ENCODE assay signal across 10 cellular contexts in the genomic region with DNA sequence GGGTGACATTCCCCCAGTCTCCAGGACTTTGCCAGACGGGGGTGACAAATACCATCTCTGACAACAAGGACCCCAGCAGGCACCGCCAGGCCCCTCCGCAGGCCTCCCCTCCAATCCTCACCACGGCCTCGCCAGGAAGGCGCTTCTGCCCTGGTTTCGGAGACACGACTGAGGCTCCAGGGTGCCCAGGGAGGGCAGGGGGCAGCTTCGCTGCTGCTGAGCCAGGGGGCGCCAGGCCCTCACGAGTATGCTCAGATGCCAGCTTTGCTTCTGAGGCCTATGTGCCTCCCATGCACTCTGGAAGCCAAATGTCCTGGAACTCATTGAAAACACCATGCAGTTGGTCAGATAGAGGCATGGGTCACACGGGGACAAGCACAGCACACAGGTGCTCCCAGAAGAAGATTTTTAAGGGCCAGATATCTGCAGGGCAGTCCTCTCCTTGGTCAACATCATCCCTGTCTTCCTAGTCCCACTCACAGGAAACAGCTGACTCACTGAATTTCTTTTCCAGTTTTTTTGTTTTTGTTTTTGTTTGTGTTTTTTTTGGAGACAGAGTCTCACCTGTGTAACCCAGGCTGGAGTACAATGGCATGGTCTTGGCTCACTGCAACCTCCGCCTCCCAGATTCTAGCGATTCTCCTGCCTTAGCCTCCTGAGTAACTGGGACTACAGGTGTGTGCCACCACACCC. TPM values are rescaled to one million over a fixed set of nuclear protein-coding genes. Genes with fewer than 3 reads are reported as not detected.
A peak's percentile ranks its signal among the peaks of the same experiment; 100 is the strongest.
DNase-seq lines count a peak whose midpoint lies in the region; ATAC-seq, FAIRE-seq and TF ChIP-seq lines count a peak whose summit lies in the region.
"Had no signal": no experiment of that assay in that cellular context is flagged by ENCODE, and none has a peak within 500 bp of the region (broad histone marks: within the 10 kb centered on the region; RNA-seq: fewer than 3 reads in every experiment).

No MANE protein-coding gene starts in this region.

- FAIRE-seq in HepG2 (lab: Jason Lieb, UNC) = no peak
- FAIRE-seq: GM12891 had no signal

- intact Hi-C loops in HepG2 (cut with micrococcal nuclease; ENCODE audit: unreplicated experiment) (no loop called here), uterus (cut with DNase I; ENCODE audit: low total_unique reads) (no loop called here)

- peak overlapping the region in 6 of 11 experiments; percentile 15 to 51 (median 32); a peak in 7 of 22 replicates for H3K27ac ChIP-seq in BLaER1 treated with 17β-estradiol and CSF1 and Interleukin-3, amounts not matched to agents 10 nM and 100 nM
- H3K27ac ChIP-seq in GM23338 (ENCODE audit: low read depth) (peak overlapping the region; percentile 70; the same call in 1 of the 2 replicates), HepG2 (ENCODE audit: extremely low read length, insufficient read depth, low read length) (no peak overlapping the region), uterus (no peak overlapping the region), RWPE1 (no peak overlapping the region)

- POLR2A ChIA-PET in HepG2 (lab: Yijun Ruan, JAX) (interaction anchor here (0.8 kb wide), 1 partner anchor 31 kb away, joined by 3 read pairs; no protein-coding TSS in a partner anchor), RWPE1 (lab: Yijun Ruan, JAX; ENCODE audit: low non-redundant PET) (no interaction called here)

- H3K9me3 ChIP-seq in BLaER1 treated with 17β-estradiol and CSF1 and Interleukin-3, amounts not matched to agents 10 nM and 100 nM (replicated peaks in 1 of 11) = no peaks in the 10 kb centered on the region
- H3K9me3 ChIP-seq in HepG2 (ENCODE audit: low read length) (no peaks in the 10 kb centered on the region), uterus (no peaks in the 10 kb centered on the region)

- TF ChIP-seq RAD21 in HepG2 (CRISPR knock-in tag; IDR thresholded peaks at IDR 0.05) = peak; percentile 81

- WGBS in HepG2 (ENCODE audit: low lambda C conversion rate) = 82% methylated on average over 12 of the region's 14 CpGs

- TF ChIP-seq EP300 in HepG2 (IDR thresholded peaks at IDR 0.05; ENCODE audit: low read depth in 2 of 2, low read length in 2 of 2) = no peak
- TF ChIP-seq EP300 in HepG2 (CRISPR knock-in tag; IDR thresholded peaks at IDR 0.05; ENCODE audit: borderline replicate concordance) = no peak

- ATAC-seq in GM23338 (peak; percentile 83), HepG2 (peak; percentile 82)
- peak; percentile 37 to 70 for ATAC-seq in activated T-cell treated with anti-CD3 and anti-CD28 coated beads, Interleukin-2, amount 50 U/mL, for 4 hours

- no peak overlapping the region for H3K4me3 ChIP-seq in BLaER1 treated with 17β-estradiol and CSF1 and Interleukin-3, amounts not matched to agents 10 nM and 100 nM
- no peak overlapping the region for H3K4me3 ChIP-seq in GM23338
- no peak overlapping the region for H3K4me3 ChIP-seq in HepG2 (replicated peaks in 1 of 3; ENCODE audit: insufficient read depth in 1 of 3, low read depth in 2 of 3, low read length in 3 of 3)
- no peak overlapping the region for H3K4me3 ChIP-seq in uterus

- peak overlapping the region in 3 of 11 experiments; percentile 6 to 15 (median 8); a peak in 4 of 22 replicates for H3K9ac ChIP-seq in BLaER1 treated with 17β-estradiol and CSF1 and Interleukin-3, amounts not matched to agents 10 nM and 100 nM
- no peak overlapping the region for H3K9ac ChIP-seq in HepG2 (ENCODE audit: insufficient read depth, low read depth, low read length)

- in situ Hi-C loops in HepG2 (cut with HindIII; ENCODE audit: extremely low pct_ligation_motif_present, low pct_unique_long_range_greater_than_20kb) = no loop called here

- TF ChIP-seq POLR2A in HepG2 (IDR thresholded peaks at IDR 0.05; ENCODE audit: insufficient read depth in 1 of 2, low read depth in 2 of 2, low read length in 2 of 2) (no peak), uterus (IDR thresholded peaks at IDR 0.05) (no peak)

- CTCF ChIA-PET in HepG2 (lab: Yijun Ruan, JAX; ENCODE audit: low intra/inter-chr PET ratio, low total read pairs) = interaction anchor here (0.8 to 1.6 kb wide), 3 partner anchors 28 to 33 kb away, joined by 3 to 9 read pairs (median 3); no protein-coding TSS in a partner anchor
- CTCF ChIA-PET in RWPE1 (lab: Yijun Ruan, JAX) = interaction anchor here (1.1 kb wide), 1 partner anchor 17 kb away, joined by 3 read pairs; no protein-coding TSS in a partner anchor

- H3K4me3 Mint-ChIP-seq in GM23338 = no peak overlapping the region
- no peak overlapping the region for H3K4me3 Mint-ChIP-seq in activated T-cell treated with anti-CD3 and anti-CD28 coated beads, Interleukin-2, amount 50 U/mL, for 4 hours
- H3K4me3 Mint-ChIP-seq in immature natural killer cell = no peak overlapping the region

- H3K4me2 ChIP-seq in BLaER1 treated with 17β-estradiol and CSF1 and Interleukin-3, amounts not matched to agents 10 nM and 100 nM = peak overlapping the region in 6 of 11 experiments; percentile 3 to 52 (median 44); a peak in 10 of 22 replicates
- H3K4me2 ChIP-seq in GM23338 (no peak overlapping the region), HepG2 (ENCODE audit: low read depth, low read length) (no peak overlapping the region)

- TF ChIP-seq CTCF in GM23338 (conservative IDR thresholded peaks at IDR 0.05; ENCODE audit: low read depth in 2 of 2) (peak; percentile 67 to 76), HepG2 (CRISPR knock-in tag; IDR thresholded peaks at IDR 0.05) (peak; percentile 73), uterus (IDR thresholded peaks at IDR 0.05) (no peak), RWPE1 (conservative IDR thresholded peaks at IDR 0.05; ENCODE audit: low read depth) (no peak)

- H3K27me3 ChIP-seq in BLaER1 treated with 17β-estradiol and CSF1 and Interleukin-3, amounts not matched to agents 10 nM and 100 nM = no peaks in the 10 kb centered on the region
- no peaks in the 10 kb centered on the region for H3K27me3 ChIP-seq in GM23338 (ENCODE audit: insufficient read depth)
- no peaks in the 10 kb centered on the region; a peak in 1 of 5 replicates for H3K27me3 ChIP-seq in HepG2 (ENCODE audit: control insufficient read depth in 1 of 2, insufficient read depth in 2 of 2, low read length in 2 of 2)
- no peaks in the 10 kb centered on the region for H3K27me3 ChIP-seq in uterus

- H3K79me2 ChIP-seq in GM23338 (replicated peaks; ENCODE audit: insufficient read depth) (peaks cover 25% of the 10 kb centered on the region), HepG2 (ENCODE audit: insufficient read depth, low read length) (peaks cover 5% of the 10 kb centered on the region)

- H2AFZ ChIP-seq in GM23338 (no peak overlapping the region), HepG2 (ENCODE audit: low read length) (no peak overlapping the region)

- no peaks in the 10 kb centered on the region for H3K4me1 Mint-ChIP-seq in GM23338
- H3K4me1 Mint-ChIP-seq in activated T-cell treated with anti-CD3 and anti-CD28 coated beads, Interleukin-2, amount 50 U/mL, for 4 hours (ENCODE audit: low read depth) = peaks cover 3% of the 10 kb centered on the region
- peaks cover 20 to 41% of the 10 kb centered on the region in 2 donors for H3K4me1 Mint-ChIP-seq in immature natural killer cell

- 0 out of 2 replicates have a peak overlapping the region, but pooled peaks have one; percentile 57 for H3K27ac Mint-ChIP-seq in GM23338
- H3K27ac Mint-ChIP-seq in immature natural killer cell = peak overlapping the region in 3 of 6 donors; percentile 17 to 74 (median 28)

- no TSS peak for BruUV-seq in HepG2 (replicated peaks; lab: Mats Ljungman, UMichigan)

- H4K20me1 ChIP-seq in BLaER1 treated with 17β-estradiol and CSF1 and Interleukin-3, amounts not matched to agents 10 nM and 100 nM = peaks cover 46 to 100% (median 97%) of the 10 kb centered on the region in 11 experiments
- H4K20me1 ChIP-seq in GM23338 (replicated peaks; ENCODE audit: insufficient read depth) (no peaks in the 10 kb centered on the region), HepG2 (ENCODE audit: insufficient read depth, low read length) (no peaks in the 10 kb centered on the region)

- peak; percentile 76 for DNase-seq in GM23338 (ENCODE audit: low spot score)
- DNase-seq in activated T-cell treated with anti-CD3 and anti-CD28 coated beads, Interleukin-2, amount 50 U/mL, for 4 hours = no peak
- no peak for DNase-seq in HepG2 (ENCODE audit: low spot score)
- DNase-seq in immature natural killer cell = no peak
- DNase-seq in NCI-H1092 treated with DMSO at 0.1 percent for 48 hours (lab: John Stamatoyannopoulos, UW) = no peak
- no peak for DNase-seq in uterus
- DNase-seq in RWPE1 (ENCODE audit: low spot score) = no peak
- DNase-seq: NCI-H1436 had no signal

- H3K27me3 Mint-ChIP-seq in GM23338 (ENCODE audit: insufficient read depth, low read depth, poor library complexity) (peaks cover 7% of the 10 kb centered on the region), immature natural killer cell (ENCODE audit: low read depth in 3 of 3) (peaks cover 0 to 3% (median 0%) of the 10 kb centered on the region in 3 donors)
- H3K27me3 Mint-ChIP-seq in activated T-cell treated with anti-CD3 and anti-CD28 coated beads, Interleukin-2, amount 50 U/mL, for 4 hours (ENCODE audit: low read depth) = no peaks in the 10 kb centered on the region

- H3K4me1 ChIP-seq in BLaER1 treated with 17β-estradiol and CSF1 and Interleukin-3, amounts not matched to agents 10 nM and 100 nM = peaks cover 12 to 53% (median 28%) of the 10 kb centered on the region in 10 experiments; a peak in 19 of 20 replicates
- H3K4me1 ChIP-seq in GM23338 (ENCODE audit: insufficient read depth) (no peaks in the 10 kb centered on the region), HepG2 (ENCODE audit: insufficient read depth, low read length) (no peaks in the 10 kb centered on the region), uterus (no peaks in the 10 kb centered on the region)

- no peaks in the 10 kb centered on the region for H3K9me2 ChIP-seq in GM23338 (ENCODE audit: insufficient read depth)

- H3K9me3 Mint-ChIP-seq in GM23338 (no peaks in the 10 kb centered on the region), immature natural killer cell (no peaks in the 10 kb centered on the region)
- no peaks in the 10 kb centered on the region for H3K9me3 Mint-ChIP-seq in activated T-cell treated with anti-CD3 and anti-CD28 coated beads, Interleukin-2, amount 50 U/mL, for 4 hours

- peaks cover 3% of the 10 kb centered on the region; the same call in 1 of the 2 replicates for H3F3A ChIP-seq in GM23338 (replicated peaks; ENCODE audit: low read depth)

- peaks cover 11 to 49% (median 27%) of the 10 kb centered on the region in 11 experiments; a peak in 21 of 22 replicates for H3K36me3 ChIP-seq in BLaER1 treated with 17β-estradiol and CSF1 and Interleukin-3, amounts not matched to agents 10 nM and 100 nM
- H3K36me3 ChIP-seq in GM23338 (ENCODE audit: insufficient read depth) (no peaks in the 10 kb centered on the region), HepG2 (replicated peaks in 1 of 2; ENCODE audit: control insufficient read depth in 1 of 2, insufficient read depth in 2 of 2, low read length in 2 of 2) (no peaks in the 10 kb centered on the region), uterus (no peaks in the 10 kb centered on the region)

- H3K36me3 Mint-ChIP-seq in GM23338 (ENCODE audit: low read depth) (peaks cover 3% of the 10 kb centered on the region; the same call in 1 of the 3 replicates), immature natural killer cell (peaks cover 0 to 4% (median 0%) of the 10 kb centered on the region in 3 donors)
- H3K36me3 Mint-ChIP-seq in activated T-cell treated with anti-CD3 and anti-CD28 coated beads, Interleukin-2, amount 50 U/mL, for 4 hours (ENCODE audit: insufficient read depth) = peaks cover 3% of the 10 kb centered on the region

RNA-seq across cellular contexts. Expression of a gene that starts 19.9 kb away (rescaled TPM):
- 62.3 and 125 TPM in 2 replicates for total RNA-seq in GM23338 (2014; rRNA removed; shearing (Covaris generic))
- 63.4 and 65.1 TPM in 2 replicates for polyA plus RNA-seq in GM23338 (2016; fragmentation: Nextera tagmentation; extraction: Ambion mirVana)
- 10 to 100 TPM; 30.3 to 39.5 (median 36.5) TPM for total RNA-seq in activated T-cell treated with anti-CD3 and anti-CD28 coated beads, Interleukin-2, amount 50 U/mL, for 4 hours
- 47.6 and 51.7 TPM in 2 replicates for total RNA-seq in HepG2 (2016; rRNA removed; fragmentation: Illumina TruSeq; extraction: Trizol)
- total RNA-seq in HepG2 (2016; cell fraction: cytosol; rRNA removed; fragmentation: Illumina TruSeq; extraction: Trizol; ENCODE audit: low read depth) = 16.5 and 25.0 TPM in 2 replicates
- total RNA-seq in HepG2 (2016; cell fraction: insoluble cytoplasmic fraction; rRNA removed; fragmentation: Illumina TruSeq; extraction: Trizol) = 48.2 and 51.2 TPM in 2 replicates
- 24.9 and 33.2 TPM in 2 replicates for total RNA-seq in HepG2 (2016; cell fraction: membrane; rRNA removed; fragmentation: Illumina TruSeq; extraction: Trizol)
- 27.0 and 29.0 TPM in 2 replicates for total RNA-seq in HepG2 (2016; cell fraction: nucleus; rRNA removed; fragmentation: Illumina TruSeq; extraction: Trizol)
- polyA plus RNA-seq in HepG2 (2011; rRNA removed) = 35.3 and 44.7 TPM in 2 replicates
- polyA plus RNA-seq in HepG2 (2011; cell fraction: cytosol; rRNA removed) = 51.3 and 78.1 TPM in 2 replicates
- polyA plus RNA-seq in HepG2 (2011; cell fraction: nucleus; rRNA removed) = 37.6 and 38.4 TPM in 2 replicates
- polyA plus RNA-seq in HepG2 (2012) = 16.2 and 31.9 TPM in 2 replicates
- 22.8 and 28.7 TPM in 2 replicates for polyA plus RNA-seq in HepG2 (2016; cell fraction: cytosol; fragmentation: Illumina TruSeq; extraction: Trizol; ENCODE audit: low read depth)
- 39.0 and 42.7 TPM in 2 replicates for polyA plus RNA-seq in HepG2 (2016; cell fraction: insoluble cytoplasmic fraction; fragmentation: Illumina TruSeq; extraction: Trizol; ENCODE audit: low read depth)
- 26.7 and 27.3 TPM in 2 replicates for polyA plus RNA-seq in HepG2 (2016; cell fraction: membrane; fragmentation: Illumina TruSeq; extraction: Trizol; ENCODE audit: low read depth)
- 47.0 TPM in 2 replicates for polyA plus RNA-seq in HepG2 (2016; cell fraction: nucleus; fragmentation: Illumina TruSeq; extraction: Trizol; ENCODE audit: insufficient read depth, low read depth)
- polyA minus RNA-seq in HepG2 (2011; rRNA and poly(A)+ RNA removed; ENCODE audit: low replicate concordance) = 35.1 and 45.0 TPM in 2 replicates
- 15.2 and 16.8 TPM in 2 replicates for polyA minus RNA-seq in HepG2 (2011; cell fraction: cytosol; rRNA and poly(A)+ RNA removed)
- 4.4 and 8.2 TPM in 2 replicates for polyA minus RNA-seq in HepG2 (2011; cell fraction: nucleus; rRNA and poly(A)+ RNA removed)
- polyA plus RNA-seq in immature natural killer cell = 100 to 1,000 TPM; 110 to 180 (median 164) TPM
- total RNA-seq in uterus = 10 to 100 TPM in 2 of 4 donors, 1 to 10 TPM in 1, under 1 TPM in 1; 0.77 to 96.2 (median 10.4) TPM

Comparison
In these comparisons a context has a peak if more than half of its experiments do, and no peak if none do; other contexts are left out.
1. H3K27ac ChIP-seq: peak in BLaER1 treated with 17β-estradiol and CSF1 and Interleukin-3, amounts not matched to agents 10 nM and 100 nM (6 of 11) and GM23338 (single experiment); none in HepG2 (single experiment), uterus (0 of 2) and RWPE1 (single experiment).
2. H3K4me2 ChIP-seq: peak in BLaER1 treated with 17β-estradiol and CSF1 and Interleukin-3, amounts not matched to agents 10 nM and 100 nM (6 of 11); none in GM23338 (single experiment) and HepG2 (single experiment).
3. CTCF ChIP-seq: peak in GM23338 (2 of 2) and HepG2 (single experiment); none in uterus (0 of 4) and RWPE1 (single experiment).
4. Peak in every context shown above with its lines, with median percentiles within 50 percentile points of each other: ATAC-seq.